ENCODE assay signal across 8 cellular contexts in genomic region chr15:40770147-40770721, GRCh38. TPM values are rescaled to one million over a fixed set of nuclear protein-coding genes. Genes with fewer than 3 reads are reported as not detected.
DNase-seq lines count a peak whose midpoint lies in the region; ATAC-seq, FAIRE-seq and TF ChIP-seq lines count a peak whose summit lies in the region.

No MANE protein-coding gene starts in this region.

- RAD21 ChIA-PET in GM12878 (lab: Charles Lee; ENCODE audit: unreplicated experiment), result interaction anchor here (0.7 to 3.3 kb wide), 4 partner anchors 12 to 102 kb away, joined by 4 to 11 read pairs (median 4); no protein-coding TSS in a partner anchor

- H3K27me3 ChIP-seq in GM12878 (replicated peaks in 1 of 2; ENCODE audit: control insufficient read depth in 2 of 2, insufficient read depth in 2 of 2, low read length in 1 of 2) (no peaks in the 10 kb centered on the region), muscle layer of duodenum (ENCODE audit: low read depth, low read length) (no peaks in the 10 kb centered on the region)

- no TSS peak for BruUV-seq in GM12878 (replicated peaks; lab: Mats Ljungman, UMichigan)

- H3K9me3 ChIP-seq in GM12878 (replicated peaks; ENCODE audit: control insufficient read depth, insufficient read depth, low read length) (no peaks in the 10 kb centered on the region), muscle layer of duodenum (ENCODE audit: control insufficient read depth in 1 of 2, low read length in 2 of 2) (no peaks in the 10 kb centered on the region)

- intact Hi-C loops in GM12878 (cut with micrococcal nuclease; ENCODE audit: unreplicated experiment) (no loop called here), sciatic nerve (cut with DNase I) (loop anchor here (5.0 kb wide), 1 partner anchor 1273 kb away; no protein-coding TSS in a partner anchor)

- in situ Hi-C loops in GM12878 (cut with MboI), result no loop called here

- H3K9ac ChIP-seq in GM12878 (ENCODE audit: control insufficient read depth, insufficient read depth, low read length), result peak overlapping the region; percentile 15; the same call in 1 of the 2 replicates

- CTCF ChIA-PET in GM12878 (lab: Yijun Ruan, JAX), result interaction anchor here (1.0 to 3.1 kb wide), 12 partner anchors 9 to 102 kb away, joined by 3 to 17 read pairs (median 4); partner anchors contain the start of gene RAD51

- DNase-seq in D341Med (ENCODE audit: low spot score) (peak; percentile 53), HFFc6 (no peak), GM12878 (ENCODE audit: low read depth, low spot score) (no peak), COLO829 (ENCODE audit: low spot score) (no peak), sciatic nerve (ENCODE audit: low spot score) (no peak)

- peaks cover 5% of the 10 kb centered on the region; the same call in 1 of the 2 replicates for H3K36me3 Mint-ChIP-seq in HFFc6 (ENCODE audit: low read depth)

- H3K27ac Mint-ChIP-seq in HFFc6, result peak overlapping the region; percentile 48

- H3K27me3 Mint-ChIP-seq in HFFc6 (ENCODE audit: insufficient read depth), result peaks cover 2% of the 10 kb centered on the region

- no peaks in the 10 kb centered on the region for H3K9me3 Mint-ChIP-seq in HFFc6

- peaks cover 32% of the 10 kb centered on the region for H3K4me1 ChIP-seq in GM12878 (ENCODE audit: control insufficient read depth, insufficient read depth, low read length)
- no peaks in the 10 kb centered on the region for H3K4me1 ChIP-seq in muscle layer of duodenum (ENCODE audit: control insufficient read depth in 1 of 2, insufficient read depth in 2 of 2, low read length in 2 of 2)

- H3K36me3 ChIP-seq in GM12878 (ENCODE audit: control insufficient read depth in 2 of 2, insufficient read depth in 2 of 2, low read length in 1 of 2), result peaks cover 0 to 11% of the 10 kb centered on the region in 2 experiments; a peak in 2 of 4 replicates
- H3K36me3 ChIP-seq in muscle layer of duodenum (ENCODE audit: control insufficient read depth in 1 of 2, insufficient read depth in 2 of 2, low read length in 2 of 2), result peaks cover 21 to 62% of the 10 kb centered on the region in 2 donors

- H3K27ac ChIP-seq in GM12878 (ENCODE audit: control insufficient read depth, insufficient read depth) (peak overlapping the region; percentile 65), muscle layer of duodenum (ENCODE audit: low read length) (peak overlapping the region; percentile 45)

- H3K79me2 ChIP-seq in GM12878 (ENCODE audit: control insufficient read depth, insufficient read depth, low read length), result no peaks in the 10 kb centered on the region

- H3K4me3 ChIP-seq in GM12878 (no peak overlapping the region), muscle layer of duodenum (ENCODE audit: low read depth in 1 of 2, low read length in 2 of 2) (no peak overlapping the region)

- no peak for FAIRE-seq in GM12878 (lab: Jason Lieb, UNC)

- H3K4me3 Mint-ChIP-seq in HFFc6, result no peak overlapping the region

- no peaks in the 10 kb centered on the region for H4K20me1 ChIP-seq in GM12878 (ENCODE audit: control insufficient read depth, insufficient read depth)

- TF ChIP-seq POLR2A in GM12878 (IDR thresholded peaks at IDR 0.05; ENCODE audit: low read depth, low read length), result no peak

- H2AFZ ChIP-seq in GM12878 (ENCODE audit: control insufficient read depth, low read depth, low read length), result peak overlapping the region; percentile 25

- no peak for TF ChIP-seq RAD21 in GM12878 (IDR thresholded peaks at IDR 0.05; ENCODE audit: insufficient read depth, low read depth, low read length)

- no peak for TF ChIP-seq EP300 in GM12878 (IDR thresholded peaks at IDR 0.05; ENCODE audit: borderline replicate concordance in 1 of 2, control insufficient read depth in 1 of 2, low read depth in 2 of 2, low read length in 2 of 2)

- 88% methylated on average over 17 of the region's 17 CpGs for WGBS in GM12878 (ENCODE audit: insufficient coverage, insufficient replicate concordance, low lambda C conversion rate, missing lambda C conversion rate)

- SMC1A ChIA-PET in GM12878 (lab: Charles Lee; ENCODE audit: uncharacterized antibody, unreplicated experiment), result interaction anchor here (0.6 to 1.3 kb wide), 8 partner anchors 14 to 91 kb away, joined by 3 to 5 read pairs (median 4); partner anchors contain the start of gene RAD51

- H3K4me2 ChIP-seq in GM12878 (ENCODE audit: control insufficient read depth, insufficient read depth), result peak overlapping the region; percentile 52

- TF ChIP-seq CTCF in HFFc6 (IDR thresholded peaks at IDR 0.05), result no peak
- no peak for TF ChIP-seq CTCF in GM12878 (IDR thresholded peaks at IDR 0.05 in 2 of 3, conservative IDR thresholded peaks at IDR 0.05 in 1 of 3; ENCODE audit: control insufficient read depth in 2 of 3, extremely low read depth in 1 of 3, insufficient read depth in 1 of 3, low read depth in 3 of 3, low read length in 3 of 3)

- peaks cover 31% of the 10 kb centered on the region for H3K4me1 Mint-ChIP-seq in HFFc6 (ENCODE audit: low read depth)

- POLR2A ChIA-PET in GM12878 (lab: Charles Lee), result interaction anchor here (0.6 to 2.7 kb wide), 9 partner anchors 8 to 461 kb away, joined by 3 to 12 read pairs (median 3); partner anchors contain the start of gene RAD51

- ATAC-seq in GM12878 (no peak; the same call in 1 of the 3 replicates), HG03045 (IDR thresholded peaks at IDR 0.05; ENCODE audit: unreplicated experiment) (no peak), HG02852 (IDR thresholded peaks at IDR 0.05; ENCODE audit: unreplicated experiment) (no peak), sciatic nerve (no peak)

RNA-seq across cellular contexts. Expression of gene C15orf62, which starts 0.5 kb away (rescaled TPM):
- under 1 TPM in 2 of 6 experiments, not detected in 4; 0.14 to 0.20 TPM for total RNA-seq in HFFc6 (2021; fragmentation: NEBNext Ultra II Directional; extraction: Animal tissue kit (Norgen Biotek cat#: 25700))
- total RNA-seq in GM12878 (2013; cell fraction: nucleolus; rRNA removed), result 0.96 and 1.4 TPM in 2 replicates
- 0.44 and 0.68 TPM in 2 replicates for total RNA-seq in GM12878 (2014; rRNA removed)
- 0.37 and 0.54 TPM in 2 replicates for total RNA-seq in GM12878 (2014; rRNA removed; fragmentation: Illumina TruSeq; extraction: Trizol)
- total RNA-seq in GM12878 (2021), result 0.24 and 0.56 TPM in 2 replicates
- polyA plus RNA-seq in GM12878 (2011; ENCODE audit: low read depth), result 0.76 TPM
- 0.07 and 0.11 TPM in 2 replicates for polyA plus RNA-seq in GM12878 (2011; rRNA removed)
- 0.04 and 0.12 TPM in 2 replicates for polyA plus RNA-seq in GM12878 (2011; cell fraction: cytosol; rRNA removed)
- polyA plus RNA-seq in GM12878 (2011; cell fraction: nucleus; rRNA removed), result 0.35 and 0.51 TPM in 2 replicates
- polyA plus RNA-seq in GM12878 (2012), result 1.00 and 1.4 TPM in 2 replicates
- 0.25 TPM in 1 of 2 replicates, not detected in the other for polyA plus RNA-seq in GM12878 (2014; fragmentation: Illumina TruSeq; extraction: Trizol)
- polyA plus RNA-seq in GM12878 (2014; fragmentation: Nextera tagmentation; extraction: Ambion mirVana), result under 1 TPM in 1 of 2 experiments, not detected in 1; 0.06 TPM
- 0.18 and 0.28 TPM in 2 replicates for polyA plus RNA-seq in GM12878 (2014; rRNA removed)
- polyA plus RNA-seq in GM12878 (2016; fragmentation: Nextera tagmentation; extraction: Ambion mirVana), result under 1 TPM; 0.40 to 0.50 TPM
- polyA minus RNA-seq in GM12878 (2011; rRNA and poly(A)+ RNA removed), result 0.22 and 0.26 TPM in 2 replicates
- polyA minus RNA-seq in GM12878 (2011; cell fraction: cytosol; rRNA and poly(A)+ RNA removed), result not detected in 2 replicates
- polyA minus RNA-seq in GM12878 (2011; cell fraction: nucleus; rRNA and poly(A)+ RNA removed), result 0.48 and 0.96 TPM in 2 replicates
- 0.49 TPM for total RNA-seq in sciatic nerve

RNA-seq across cellular contexts. Expression of gene GCHFR, which starts 6.4 kb away (rescaled TPM):
- 1 to 10 TPM; 1.6 to 3.1 (median 2.7) TPM for total RNA-seq in HFFc6 (2021; fragmentation: NEBNext Ultra II Directional; extraction: Animal tissue kit (Norgen Biotek cat#: 25700))
- 8.3 and 9.9 TPM in 2 replicates for total RNA-seq in GM12878 (2013; cell fraction: nucleolus; rRNA removed)
- total RNA-seq in GM12878 (2014; rRNA removed) (67.0 and 69.5 TPM in 2 replicates), GM12878 (2014; rRNA removed; fragmentation: Illumina TruSeq; extraction: Trizol) (22.9 and 23.9 TPM in 2 replicates), GM12878 (2021) (43.9 and 45.3 TPM in 2 replicates), sciatic nerve (9.8 TPM)
- polyA plus RNA-seq in GM12878 (2011; ENCODE audit: low read depth), result 10.2 TPM
- polyA plus RNA-seq in GM12878 (2011; rRNA removed) (7.1 and 14.8 TPM in 2 replicates), GM12878 (2014; fragmentation: Illumina TruSeq; extraction: Trizol) (3.3 and 16.9 TPM in 2 replicates), GM12878 (2014; fragmentation: Nextera tagmentation; extraction: Ambion mirVana) (10 to 100 TPM; 10.5 to 25.4 TPM), GM12878 (2014; rRNA removed) (88.2 and 94.0 TPM in 2 replicates), GM12878 (2016; fragmentation: Nextera tagmentation; extraction: Ambion mirVana) (10 to 100 TPM; 68.0 to 77.3 TPM)
- polyA plus RNA-seq in GM12878 (2011; cell fraction: cytosol; rRNA removed), result 37.5 and 44.6 TPM in 2 replicates
- 16.1 and 23.2 TPM in 2 replicates for polyA plus RNA-seq in GM12878 (2011; cell fraction: nucleus; rRNA removed)
- polyA plus RNA-seq in GM12878 (2012), result 34.4 and 37.9 TPM in 2 replicates
- polyA minus RNA-seq in GM12878 (2011; rRNA and poly(A)+ RNA removed), result 4.8 and 9.0 TPM in 2 replicates
- polyA minus RNA-seq in GM12878 (2011; cell fraction: cytosol; rRNA and poly(A)+ RNA removed), result 6.5 and 11.1 TPM in 2 replicates
- polyA minus RNA-seq in GM12878 (2011; cell fraction: nucleus; rRNA and poly(A)+ RNA removed), result 6.6 and 7.7 TPM in 2 replicates

RNA-seq across cellular contexts. Expression of gene RMDN3, which starts 15.2 kb away (rescaled TPM):
- 10 to 100 TPM; 32.6 to 43.2 (median 35.6) TPM for total RNA-seq in HFFc6 (2021; fragmentation: NEBNext Ultra II Directional; extraction: Animal tissue kit (Norgen Biotek cat#: 25700))
- total RNA-seq in GM12878 (2013; cell fraction: nucleolus; rRNA removed), result 27.3 and 27.4 TPM in 2 replicates
- total RNA-seq in GM12878 (2014; rRNA removed) (15.4 and 20.0 TPM in 2 replicates), GM12878 (2014; rRNA removed; fragmentation: Illumina TruSeq; extraction: Trizol) (16.3 and 16.9 TPM in 2 replicates), GM12878 (2021) (27.6 and 28.3 TPM in 2 replicates), sciatic nerve (38.3 TPM)
- 10.9 TPM for polyA plus RNA-seq in GM12878 (2011; ENCODE audit: low read depth)
- polyA plus RNA-seq in GM12878 (2011; rRNA removed) (19.4 and 19.9 TPM in 2 replicates), GM12878 (2014; fragmentation: Illumina TruSeq; extraction: Trizol) (19.3 and 20.5 TPM in 2 replicates), GM12878 (2014; fragmentation: Nextera tagmentation; extraction: Ambion mirVana) (10 to 100 TPM in 1 of 2 experiments, 1 to 10 TPM in 1; 5.7 to 10.2 TPM), GM12878 (2014; rRNA removed) (21.3 and 23.1 TPM in 2 replicates), GM12878 (2016; fragmentation: Nextera tagmentation; extraction: Ambion mirVana) (10 to 100 TPM; 38.3 to 44.4 TPM)
- polyA plus RNA-seq in GM12878 (2011; cell fraction: cytosol; rRNA removed), result 19.9 and 20.6 TPM in 2 replicates
- 24.7 and 30.0 TPM in 2 replicates for polyA plus RNA-seq in GM12878 (2011; cell fraction: nucleus; rRNA removed)
- polyA plus RNA-seq in GM12878 (2012), result 17.3 and 20.8 TPM in 2 replicates
- polyA minus RNA-seq in GM12878 (2011; rRNA and poly(A)+ RNA removed), result 11.1 and 14.7 TPM in 2 replicates
- polyA minus RNA-seq in GM12878 (2011; cell fraction: cytosol; rRNA and poly(A)+ RNA removed), result 7.4 and 8.2 TPM in 2 replicates
- polyA minus RNA-seq in GM12878 (2011; cell fraction: nucleus; rRNA and poly(A)+ RNA removed), result 7.4 and 11.3 TPM in 2 replicates

RNA-seq across cellular contexts. Expression of gene ZFYVE19, which starts 36.7 kb away (rescaled TPM):
- total RNA-seq in HFFc6 (2021; fragmentation: NEBNext Ultra II Directional; extraction: Animal tissue kit (Norgen Biotek cat#: 25700)), result 10 to 100 TPM; 10.7 to 13.5 (median 12.1) TPM
- 61.9 and 67.4 TPM in 2 replicates for total RNA-seq in GM12878 (2013; cell fraction: nucleolus; rRNA removed)
- total RNA-seq in GM12878 (2014; rRNA removed) (16.8 and 20.2 TPM in 2 replicates), GM12878 (2014; rRNA removed; fragmentation: Illumina TruSeq; extraction: Trizol) (11.5 and 12.4 TPM in 2 replicates), GM12878 (2021) (14.9 and 17.1 TPM in 2 replicates), sciatic nerve (24.9 TPM)
- 10.3 TPM for polyA plus RNA-seq in GM12878 (2011; ENCODE audit: low read depth)
- polyA plus RNA-seq in GM12878 (2011; rRNA removed) (23.7 and 36.3 TPM in 2 replicates), GM12878 (2014; fragmentation: Illumina TruSeq; extraction: Trizol) (22.2 and 27.3 TPM in 2 replicates), GM12878 (2014; fragmentation: Nextera tagmentation; extraction: Ambion mirVana) (1 to 10 TPM; 1.7 to 4.4 TPM), GM12878 (2014; rRNA removed) (27.1 and 30.7 TPM in 2 replicates), GM12878 (2016; fragmentation: Nextera tagmentation; extraction: Ambion mirVana) (10 to 100 TPM; 16.0 to 17.2 TPM)
- polyA plus RNA-seq in GM12878 (2011; cell fraction: cytosol; rRNA removed), result 48.4 and 52.3 TPM in 2 replicates
- 147 and 170 TPM in 2 replicates for polyA plus RNA-seq in GM12878 (2011; cell fraction: nucleus; rRNA removed)
- 18.4 and 19.2 TPM in 2 replicates for polyA plus RNA-seq in GM12878 (2012)
- polyA minus RNA-seq in GM12878 (2011; rRNA and poly(A)+ RNA removed), result 31.0 and 42.7 TPM in 2 replicates
- polyA minus RNA-seq in GM12878 (2011; cell fraction: cytosol; rRNA and poly(A)+ RNA removed), result 9.1 and 18.2 TPM in 2 replicates
- polyA minus RNA-seq in GM12878 (2011; cell fraction: nucleus; rRNA and poly(A)+ RNA removed), result 26.5 and 36.1 TPM in 2 replicates

RNA-seq across cellular contexts. Expression of gene DNAJC17, which starts 37.0 kb away (rescaled TPM):
- total RNA-seq in HFFc6 (2021; fragmentation: NEBNext Ultra II Directional; extraction: Animal tissue kit (Norgen Biotek cat#: 25700)), result 10 to 100 TPM; 25.9 to 39.9 (median 29.6) TPM
- total RNA-seq in GM12878 (2013; cell fraction: nucleolus; rRNA removed), result 49.9 and 53.9 TPM in 2 replicates
- total RNA-seq in GM12878 (2014; rRNA removed) (39.2 and 42.8 TPM in 2 replicates), GM12878 (2014; rRNA removed; fragmentation: Illumina TruSeq; extraction: Trizol) (43.4 and 51.1 TPM in 2 replicates), GM12878 (2021) (39.3 and 43.5 TPM in 2 replicates), sciatic nerve (36.2 TPM)
- polyA plus RNA-seq in GM12878 (2011; ENCODE audit: low read depth), result 16.0 TPM
- polyA plus RNA-seq in GM12878 (2011; rRNA removed) (34.0 and 39.9 TPM in 2 replicates), GM12878 (2014; fragmentation: Illumina TruSeq; extraction: Trizol) (52.7 and 62.8 TPM in 2 replicates), GM12878 (2014; fragmentation: Nextera tagmentation; extraction: Ambion mirVana) (10 to 100 TPM in 1 of 2 experiments, 1 to 10 TPM in 1; 6.1 to 11.5 TPM), GM12878 (2014; rRNA removed) (50.2 and 61.0 TPM in 2 replicates), GM12878 (2016; fragmentation: Nextera tagmentation; extraction: Ambion mirVana) (10 to 100 TPM; 48.0 to 55.7 TPM)
- polyA plus RNA-seq in GM12878 (2011; cell fraction: cytosol; rRNA removed), result 41.5 and 71.0 TPM in 2 replicates
- 55.1 and 65.9 TPM in 2 replicates for polyA plus RNA-seq in GM12878 (2011; cell fraction: nucleus; rRNA removed)
- 25.8 and 27.8 TPM in 2 replicates for polyA plus RNA-seq in GM12878 (2012)
- 20.0 and 29.1 TPM in 2 replicates for polyA minus RNA-seq in GM12878 (2011; rRNA and poly(A)+ RNA removed)
- 11.4 and 12.1 TPM in 2 replicates for polyA minus RNA-seq in GM12878 (2011; cell fraction: cytosol; rRNA and poly(A)+ RNA removed)
- 8.7 and 14.6 TPM in 2 replicates for polyA minus RNA-seq in GM12878 (2011; cell fraction: nucleus; rRNA and poly(A)+ RNA removed)
